ENCODE assay signal across 1 cellular context in genomic region chr7:155567646-155568334, GRCh38.
TF ChIP-seq lines count a peak whose summit lies in the region.

No MANE protein-coding gene starts in this region.

TF ChIP-seq in HepG2, 621 proteins besides CTCF, POLR2A, EP300 and RAD21 (continued from another document):
- TF ChIP-seq MYPOP (CRISPR knock-in tag; IDR thresholded peaks at IDR 0.05) (0 out of 2 replicates have a peak, but pooled peaks have one; percentile 44), ZMYM3 (CRISPR knock-in tag; IDR thresholded peaks at IDR 0.05) (0 out of 2 replicates have a peak, but pooled peaks have one; percentile 15), KAT8 (CRISPR knock-in tag; IDR thresholded peaks at IDR 0.05) (peak; percentile 24; the same call in 1 of the 2 replicates), ZNF724P (CRISPR knock-in tag; IDR thresholded peaks at IDR 0.05; ENCODE audit: borderline replicate concordance) (peak; percentile 82; the same call in 1 of the 2 replicates), PREB (CRISPR knock-in tag; IDR thresholded peaks at IDR 0.05) (no peak), ZFY (CRISPR knock-in tag; IDR thresholded peaks at IDR 0.05) (peak; percentile 18; the same call in 1 of the 2 replicates), ZBTB33 (CRISPR knock-in tag; IDR thresholded peaks at IDR 0.05) (0 out of 2 replicates have a peak, but pooled peaks have one; percentile 9)
